Comparison of ENCODE assay signal across 1 cellular context in genomic region chr12:122159879-122160278, GRCh38.
TF ChIP-seq lines count a peak whose summit lies in the region.

No MANE protein-coding gene starts in this region.

TF ChIP-seq in GM12878, 131 proteins besides CTCF, POLR2A, EP300 and RAD21:
- TF ChIP-seq NRF1 (conservative IDR thresholded peaks at IDR 0.05; ENCODE audit: low read depth, low read length) (no peak), SMC3 (IDR thresholded peaks at IDR 0.05; ENCODE audit: borderline replicate concordance, low read length) (peak; percentile 30; the same call in 1 of the 2 replicates)
